19 cellular contexts compared by ENCODE assay signal in the genomic region with DNA sequence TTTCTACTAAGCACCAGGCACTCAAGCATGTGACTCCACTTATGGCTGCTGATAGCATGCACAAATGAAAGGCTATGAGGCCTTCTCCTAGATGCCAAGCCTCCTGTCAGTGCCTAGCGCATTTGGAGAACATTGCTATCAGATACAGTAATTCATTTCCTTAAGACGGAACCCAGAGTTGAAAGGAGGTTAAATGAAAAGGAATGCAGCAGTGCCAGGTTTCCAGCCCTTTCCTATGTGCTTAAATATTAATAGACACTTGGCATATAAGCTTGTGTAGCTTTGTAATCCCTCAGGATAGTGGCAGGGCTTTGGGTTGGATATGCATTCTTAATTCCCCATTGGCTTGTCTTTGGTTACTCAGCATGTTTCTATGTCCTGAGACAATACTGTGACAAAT.
DNase-seq lines count a peak whose midpoint lies in the region; ATAC-seq, FAIRE-seq and TF ChIP-seq lines count a peak whose summit lies in the region.
"Had no signal": no experiment of that assay in that cellular context is flagged by ENCODE, and none has a peak within 500 bp of the region (broad histone marks: within the 10 kb centered on the region; RNA-seq: fewer than 3 reads in every experiment).

No MANE protein-coding gene starts in this region.

- H3K4me1 ChIP-seq in aorta (ENCODE audit: control insufficient read depth in 1 of 2, insufficient read depth in 2 of 2, low read length in 2 of 2) (peaks cover 0 to 4% of the 10 kb centered on the region in 2 donors), uterus (peaks cover 1 to 4% of the 10 kb centered on the region in 2 donors)

- FAIRE-seq in H54 (lab: Jason Lieb, UNC): no peak
- FAIRE-seq: small intestine had no signal

- H3K27me3 Mint-ChIP-seq in mesothelial cell of epicardium (ENCODE audit: low read depth): no peaks in the 10 kb centered on the region
- H3K27me3 Mint-ChIP-seq: CD4-positive, alpha-beta T cell; stimulated activated naive B cell treated with anti-CD40 and anti-IgM and Interleukin-4, amounts not matched to agents 10 μg/mL and 1 μg/mL and 100 μg/mL, for 72 hours had no signal

- H3K4me3 ChIP-seq in fibroblast of the aortic adventitia (ENCODE audit: low read depth, low read length) (no peak overlapping the region), aorta (ENCODE audit: low read length in 2 of 2) (no peak overlapping the region), uterus (no peak overlapping the region)

- H3K4me3 Mint-ChIP-seq in mesothelial cell of epicardium: no peak overlapping the region
- H3K4me3 Mint-ChIP-seq: CD4-positive, alpha-beta T cell; IgD-negative memory B cell; stimulated activated naive B cell treated with anti-CD40 and anti-IgM and Interleukin-4, amounts not matched to agents 10 μg/mL and 1 μg/mL and 100 μg/mL, for 72 hours had no signal

- H3K27me3 ChIP-seq in aorta (ENCODE audit: control insufficient read depth in 1 of 2, insufficient read depth in 2 of 2, low read length in 1 of 2) (no peaks in the 10 kb centered on the region), uterus (no peaks in the 10 kb centered on the region)
- H3K27me3 ChIP-seq: neutrophil had no signal

- H3K9me3 ChIP-seq in aorta (ENCODE audit: control insufficient read depth, low read length): no peaks in the 10 kb centered on the region
- H3K9me3 ChIP-seq in uterus: no peaks in the 10 kb centered on the region
- H3K9me3 ChIP-seq: neutrophil had no signal

- peak overlapping the region; percentile 3 for H3K27ac Mint-ChIP-seq in mesothelial cell of epicardium
- H3K27ac Mint-ChIP-seq: CD4-positive, alpha-beta T cell; IgD-negative memory B cell; stimulated activated naive B cell treated with anti-CD40 and anti-IgM and Interleukin-4, amounts not matched to agents 10 μg/mL and 1 μg/mL and 100 μg/mL, for 72 hours had no signal

- H3K4me1 Mint-ChIP-seq in mesothelial cell of epicardium: peaks cover 39% of the 10 kb centered on the region

- H3K27ac ChIP-seq in aorta (ENCODE audit: low read depth in 1 of 2, low read length in 2 of 2) (peak overlapping the region; percentile 39 to 59), uterus (peak overlapping the region in 1 of 2 donors; percentile 38)
- H3K27ac ChIP-seq: neutrophil had no signal

- WGBS in aorta, 2 donors: 4 to 10% methylated on average over 2 of the region's 2 CpGs

- DNase-seq in NCI-H82 (lab: John Stamatoyannopoulos, UW) (peak; percentile 19), NCI-H82 treated with DMSO at 0.1 percent for 48 hours (lab: John Stamatoyannopoulos, UW; ENCODE audit: unreplicated experiment) (no peak), fibroblast of the aortic adventitia (ENCODE audit: low read depth) (peak; percentile 25), mesothelial cell of epicardium (ENCODE audit: low spot score in 2 of 2, unreplicated experiment in 2 of 2) (no peak), aorta (no peak), H54 (ENCODE audit: insufficient read length, low spot score) (no peak), uterus (no peak)
- DNase-seq: 8988T; activated naive CD4-positive, alpha-beta T cell; CD4-positive, alpha-beta T cell; EL; H7; NCI-H1048; NCI-H345; small intestine; stimulated activated naive B cell treated with anti-CD40 and anti-IgM and Interleukin-4, amounts not matched to agents 10 μg/mL and 1 μg/mL and 100 μg/mL, for 72 hours had no signal

- no peaks in the 10 kb centered on the region for H3K9me3 Mint-ChIP-seq in mesothelial cell of epicardium
- H3K9me3 Mint-ChIP-seq: CD4-positive, alpha-beta T cell; IgD-negative memory B cell; stimulated activated naive B cell treated with anti-CD40 and anti-IgM and Interleukin-4, amounts not matched to agents 10 μg/mL and 1 μg/mL and 100 μg/mL, for 72 hours had no signal

- TF ChIP-seq CTCF in fibroblast of the aortic adventitia (IDR thresholded peaks at IDR 0.05; ENCODE audit: insufficient read depth, low read length) (no peak), mesothelial cell of epicardium (IDR thresholded peaks at IDR 0.05; ENCODE audit: unreplicated experiment) (no peak), uterus (IDR thresholded peaks at IDR 0.05) (no peak)

- TF ChIP-seq POLR2A in H54 (IDR thresholded peaks at IDR 0.05; ENCODE audit: low read depth, low read length): no peak
- no peak for TF ChIP-seq POLR2A in uterus (IDR thresholded peaks at IDR 0.05)

- intact Hi-C loops in aorta (cut with DNase I): no loop called here
- intact Hi-C loops in uterus (cut with DNase I; ENCODE audit: low total_unique reads): no loop called here

- no peaks in the 10 kb centered on the region for H3K36me3 Mint-ChIP-seq in mesothelial cell of epicardium
- H3K36me3 Mint-ChIP-seq: stimulated activated naive B cell treated with anti-CD40 and anti-IgM and Interleukin-4, amounts not matched to agents 10 μg/mL and 1 μg/mL and 100 μg/mL, for 72 hours had no signal

- ATAC-seq in aorta (ENCODE audit: low FRiP score) (peak; percentile 52), HG02642 (IDR thresholded peaks at IDR 0.05; ENCODE audit: poor library complexity, unreplicated experiment) (no peak)
- ATAC-seq: stimulated activated naive B cell treated with anti-CD40 and anti-IgM and Interleukin-4, amounts not matched to agents 10 μg/mL and 1 μg/mL and 100 μg/mL, for 72 hours had no signal

- H3K36me3 ChIP-seq in aorta (ENCODE audit: control insufficient read depth in 1 of 2, insufficient read depth in 2 of 2, low read length in 1 of 2) (no peaks in the 10 kb centered on the region), uterus (no peaks in the 10 kb centered on the region)
- H3K36me3 ChIP-seq: neutrophil had no signal

Comparison
In these comparisons a context has a peak if more than half of its experiments do, and no peak if none do; other contexts are left out.
1. DNase-seq: peak in NCI-H82 (single experiment) and fibroblast of the aortic adventitia (single experiment); none in NCI-H82 treated with DMSO at 0.1 percent for 48 hours (single experiment), mesothelial cell of epicardium (0 of 2), aorta (0 of 2), H54 (single experiment) and uterus (0 of 2).